Comparison of ENCODE assay signal across 12 cellular contexts in genomic region chr19:53824134-53824611, GRCh38. TPM values are rescaled to one million over a fixed set of nuclear protein-coding genes. Genes with fewer than 3 reads are reported as not detected.
DNase-seq lines count a peak whose midpoint lies in the region; ATAC-seq and TF ChIP-seq lines count a peak whose summit lies in the region.
"Had no signal": no experiment of that assay in that cellular context is flagged by ENCODE, and none has a peak within 500 bp of the region (broad histone marks: within the 10 kb centered on the region; RNA-seq: fewer than 3 reads in every experiment).

Gene NLRP12, minus strand, starts transcription at chr19:53824314. Its CDS starts 140 bp downstream, at chr19:53824174.

- no peak within 1 kb of the TSS for H3K18ac ChIP-seq in trophoblast cell (ENCODE audit: low read length)

- H3F3A ChIP-seq in PC-9 (ENCODE audit: insufficient read depth, low read depth): peaks cover 16% of the 10 kb centered on the region

- H3K4me3 ChIP-seq in PC-9 (no peak within 1 kb of the TSS), trophoblast cell (ENCODE audit: low read depth, low read length) (no peak within 1 kb of the TSS), uterus (no peak within 1 kb of the TSS)

- no peak within 1 kb of the TSS for H2AFZ ChIP-seq in PC-9
- H2AFZ ChIP-seq in trophoblast cell (ENCODE audit: insufficient read depth, low read length, poor library complexity): peak within 1 kb of the TSS; percentile 57

- H3K79me1 ChIP-seq in trophoblast cell (ENCODE audit: low read length): peaks cover 2% of the 10 kb centered on the region

- TF ChIP-seq CTCF in PC-9 (conservative IDR thresholded peaks at IDR 0.05) (no peak), progenitor cell of endocrine pancreas (IDR thresholded peaks at IDR 0.05; ENCODE audit: unreplicated experiment) (no peak), uterus (IDR thresholded peaks at IDR 0.05) (no peak)

- CTCF ChIA-PET in PC-9 (lab: Charles Lee): no interaction called here

- no peaks in the 10 kb centered on the region for H3K9me3 ChIP-seq in PC-9 (ENCODE audit: insufficient read depth, low read depth)
- H3K9me3 ChIP-seq in trophoblast cell (ENCODE audit: insufficient read depth, low read depth, low read length): no peaks in the 10 kb centered on the region
- H3K9me3 ChIP-seq in uterus: no peaks in the 10 kb centered on the region

- H3K4me2 ChIP-seq in PC-9 (peak within 1 kb of the TSS; percentile 14), trophoblast cell (ENCODE audit: low read length) (no peak within 1 kb of the TSS)

- no peak within 1 kb of the TSS for H2BK5ac ChIP-seq in trophoblast cell (ENCODE audit: low read depth, low read length, poor library complexity)

- no peak within 1 kb of the TSS for H3K23ac ChIP-seq in trophoblast cell (ENCODE audit: low read length)

- no peak within 1 kb of the TSS for H4K12ac ChIP-seq in trophoblast cell (ENCODE audit: low read depth, low read length)

- H3K27ac ChIP-seq in PC-9: no peak within 1 kb of the TSS
- H3K27ac ChIP-seq in trophoblast cell (ENCODE audit: low read depth, low read length): no peak within 1 kb of the TSS
- no peak within 1 kb of the TSS for H3K27ac ChIP-seq in uterus

- H3K36me3 ChIP-seq in PC-9 (ENCODE audit: low read depth) (no peaks in the 10 kb centered on the region), trophoblast cell (ENCODE audit: control insufficient read depth in 1 of 2, insufficient read depth in 2 of 2, low read length in 2 of 2) (no peaks in the 10 kb centered on the region), uterus (no peaks in the 10 kb centered on the region)

- H3K79me2 ChIP-seq in PC-9 (ENCODE audit: low read depth): no peaks in the 10 kb centered on the region
- no peaks in the 10 kb centered on the region for H3K79me2 ChIP-seq in trophoblast cell (ENCODE audit: control insufficient read depth, insufficient read depth, low read length, poor library complexity)

- H3K4me1 ChIP-seq in PC-9 (replicated peaks; ENCODE audit: insufficient read depth) (peaks cover 12% of the 10 kb centered on the region), trophoblast cell (ENCODE audit: control insufficient read depth in 1 of 2, insufficient read depth in 2 of 2, low read length in 2 of 2) (no peaks in the 10 kb centered on the region), uterus (no peaks in the 10 kb centered on the region)

- no peaks in the 10 kb centered on the region for H4K20me1 ChIP-seq in PC-9 (ENCODE audit: insufficient read depth)

- no peak within 1 kb of the TSS for H2BK120ac ChIP-seq in trophoblast cell (ENCODE audit: insufficient read depth, low read length, poor library complexity)

- H2AK5ac ChIP-seq in trophoblast cell (ENCODE audit: low read length): no peak within 1 kb of the TSS

- no peak within 1 kb of the TSS for H3K4ac ChIP-seq in trophoblast cell (ENCODE audit: low read depth, low read length)

- no peak within 1 kb of the TSS for H4K8ac ChIP-seq in trophoblast cell (ENCODE audit: low read depth, low read length)

- H3K27ac Mint-ChIP-seq in progenitor cell of endocrine pancreas: no peak within 1 kb of the TSS
- H3K27ac Mint-ChIP-seq: B cell had no signal

- no peak within 1 kb of the TSS for H3K4me3 Mint-ChIP-seq in progenitor cell of endocrine pancreas (ENCODE audit: low read depth)
- H3K4me3 Mint-ChIP-seq: B cell had no signal

- H3K36me3 Mint-ChIP-seq in progenitor cell of endocrine pancreas (ENCODE audit: insufficient read depth): no peaks in the 10 kb centered on the region

- POLR2A ChIA-PET in PC-9 (lab: Charles Lee; ENCODE audit: unreplicated experiment): interaction anchor here (0.6 to 0.7 kb wide), 2 partner anchors 31 to 656 kb away, joined by 3 read pairs; no protein-coding TSS in a partner anchor

- no peak within 1 kb of the TSS for H4K91ac ChIP-seq in trophoblast cell (ENCODE audit: low read depth, low read length)

- DNase-seq in GF-D8 (lab: John Stamatoyannopoulos, UW) (peak; percentile 96), PC-9 (no peak), left cardiac atrium (no peak), trophoblast cell (peak; percentile 12 to 26), progenitor cell of endocrine pancreas (ENCODE audit: low spot score, unreplicated experiment) (no peak), uterus (no peak)
- DNase-seq: activated CD4-positive, alpha-beta T cell treated with anti-CD3 and anti-CD28 coated beads, Interleukin-2, amount 50 U/mL, for 1 hour; activated gamma-delta T cell treated with Interleukin-2 at 50 U/mL for 16 hours; NCI-H146 had no signal

- H3K27me3 ChIP-seq in PC-9 (ENCODE audit: insufficient read depth, low read depth) (no peaks in the 10 kb centered on the region), trophoblast cell (ENCODE audit: insufficient read depth, low read length) (no peaks in the 10 kb centered on the region), uterus (no peaks in the 10 kb centered on the region)

- no TSS peak for BruUV-seq in PC-9 (replicated peaks; lab: Mats Ljungman, UMichigan)

- H3K9ac ChIP-seq in trophoblast cell (ENCODE audit: low read length): no peak within 1 kb of the TSS

- no CpG with 5 or more reads among the region's 14 CpGs for WGBS in trophoblast cell (ENCODE audit: extremely low coverage, insufficient coverage, insufficient read length)

- no peaks in the 10 kb centered on the region for H3K9me3 Mint-ChIP-seq in progenitor cell of endocrine pancreas (ENCODE audit: low read depth)

- no peak for TF ChIP-seq POLR2A in uterus (IDR thresholded peaks at IDR 0.05)

- intact Hi-C loops in PC-9 (cut with micrococcal nuclease; ENCODE audit: unreplicated experiment) (no loop called here), left cardiac atrium (cut with DNase I) (no loop called here), uterus (cut with DNase I; ENCODE audit: low total_unique reads) (no loop called here)

- H2BK12ac ChIP-seq in trophoblast cell (ENCODE audit: low read length): peak within 1 kb of the TSS; percentile 24

- no peaks in the 10 kb centered on the region for H3K9me2 ChIP-seq in PC-9 (ENCODE audit: insufficient read depth)

- peaks cover 20% of the 10 kb centered on the region for H3K27me3 Mint-ChIP-seq in progenitor cell of endocrine pancreas

- ATAC-seq in left cardiac atrium: peak; percentile 65 to 84
- no peak for ATAC-seq in HG02798 (IDR thresholded peaks at IDR 0.05; ENCODE audit: poor library complexity, unreplicated experiment)
- no peak for ATAC-seq in GM18520 (IDR thresholded peaks at IDR 0.05; ENCODE audit: unreplicated experiment)

- H3K14ac ChIP-seq in trophoblast cell (ENCODE audit: low read length): no peak within 1 kb of the TSS

- no peaks in the 10 kb centered on the region for H3K4me1 Mint-ChIP-seq in progenitor cell of endocrine pancreas (ENCODE audit: low read depth)

RNA-seq across cellular contexts. Expression of gene NLRP12, which starts in this region (rescaled TPM):
- total RNA-seq in PC-9 (2021): 0.20 and 0.37 TPM in 2 replicates
- under 1 TPM; 0.56 to 0.84 TPM for total RNA-seq in left cardiac atrium
- polyA plus RNA-seq in trophoblast cell (2013): 0.26 and 0.29 TPM in 2 replicates
- total RNA-seq in progenitor cell of endocrine pancreas: not detected in 2 replicates
- under 1 TPM in 3 of 4 donors, not detected in 1; 0.34 to 0.90 (median 0.59) TPM for total RNA-seq in uterus
- total RNA-seq: B cell had no signal

Comparison
In these comparisons a context has a peak if more than half of its experiments do, and no peak if none do; other contexts are left out.
1. Peak in ATAC-seq in left cardiac atrium; RNA of the gene not detected or under 1 TPM.
2. DNase-seq: peak in GF-D8 (single experiment) and trophoblast cell (2 of 2); none in PC-9 (0 of 2), left cardiac atrium (single experiment), progenitor cell of endocrine pancreas (single experiment) and uterus (0 of 2).